Comparison of ENCODE assay signal across 22 cellular contexts in the genomic region with DNA sequence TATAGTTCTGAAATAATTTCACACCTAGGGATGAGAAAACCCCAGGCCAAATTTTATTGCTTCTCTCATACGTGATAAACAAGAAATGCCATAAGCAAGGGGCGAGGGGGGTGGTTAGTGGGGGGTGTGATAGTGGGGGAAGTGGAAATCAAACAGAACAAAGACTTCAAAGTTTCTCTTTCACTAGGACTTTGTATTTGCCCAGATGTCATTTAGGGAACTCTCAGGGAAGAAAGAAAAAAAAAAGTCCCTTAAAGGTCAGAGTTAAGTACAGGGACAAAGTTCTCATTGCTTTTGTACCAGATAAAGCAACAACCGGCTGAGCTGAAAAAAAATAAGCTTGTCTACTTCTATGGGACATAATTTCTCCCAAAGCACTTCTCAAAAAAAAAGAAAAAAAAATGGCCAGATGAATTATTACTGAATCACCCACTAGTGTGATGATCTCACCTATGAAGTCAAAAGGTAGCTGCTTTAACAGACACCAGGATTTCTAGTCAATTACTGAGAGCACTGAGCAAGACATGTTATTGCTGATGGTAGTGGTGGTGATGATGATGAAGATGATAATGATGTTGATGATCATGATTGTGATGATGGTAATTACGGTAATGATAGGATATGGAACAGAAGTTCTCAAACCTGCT.
"Had no signal": no experiment of that assay in that cellular context is flagged by ENCODE, and none has a peak within 500 bp of the region (broad histone marks: within the 10 kb centered on the region; RNA-seq: fewer than 3 reads in every experiment).

No MANE protein-coding gene starts in this region.

- H3K36me3 Mint-ChIP-seq: natural killer cell had no signal

- DNase-seq: activated CD8-positive, alpha-beta memory T cell treated with anti-CD3 and anti-CD28 coated beads for 24 hours; activated CD8-positive, alpha-beta memory T cell treated with anti-CD3 and anti-CD28 coated beads, Interleukin-2, amount 50 U/mL, for 4 hours; activated naive CD4-positive, alpha-beta T cell treated with Interleukin-2 at 50 U/mL for 16 hours; activated naive CD8-positive, alpha-beta T cell treated with anti-CD3 and anti-CD28 coated beads for 36 hours; activated T-cell treated with anti-CD3 and anti-CD28 coated beads, Interleukin-2, amount 50 U/mL, for 4 hours; cerebellar nuclear complex; esophagus squamous epithelium; heart left ventricle; islet precursor cell; natural killer cell; retina; stimulated activated CD4-positive, alpha-beta T cell treated with anti-CD3 and anti-CD28 coated beads, Interleukin-15, amount 100 ng/mL, for 24 hours; stomach; T-helper 9 cell had no signal

- H3K4me3 ChIP-seq: coronary artery, esophagus squamous epithelium, heart left ventricle, lung, skin epidermis, stomach, suprapubic skin, tibial nerve had no signal

- ATAC-seq: activated T-cell treated with anti-CD3 and anti-CD28 coated beads, Interleukin-2, amount 50 U/mL, for 4 hours; heart left ventricle; natural killer cell; stimulated activated memory B cell treated with anti-CD40 and anti-IgM and Interleukin-4, amounts not matched to agents 10 μg/mL and 1 μg/mL and 100 μg/mL, for 72 hours; WTC11 had no signal

- H3K36me3 ChIP-seq: esophagus squamous epithelium, heart left ventricle, stomach, suprapubic skin, tibial nerve had no signal

- H3K27ac ChIP-seq: coronary artery, esophagus squamous epithelium, heart left ventricle, skin epidermis, stomach, suprapubic skin, tibial nerve had no signal

- H3K27me3 Mint-ChIP-seq: activated naive CD8-positive, alpha-beta T cell treated with anti-CD3 and anti-CD28 coated beads for 36 hours; progenitor cell of endocrine pancreas; stimulated activated memory B cell treated with anti-CD40 and anti-IgM and Interleukin-4, amounts not matched to agents 10 μg/mL and 1 μg/mL and 100 μg/mL, for 72 hours had no signal

- H3K4me1 Mint-ChIP-seq: stimulated activated memory B cell treated with anti-CD40 and anti-IgM and Interleukin-4, amounts not matched to agents 10 μg/mL and 1 μg/mL and 100 μg/mL, for 72 hours had no signal

- H3K9me3 Mint-ChIP-seq: activated naive CD8-positive, alpha-beta T cell treated with anti-CD3 and anti-CD28 coated beads for 36 hours; activated T-cell treated with anti-CD3 and anti-CD28 coated beads, Interleukin-2, amount 50 U/mL, for 4 hours; natural killer cell; stimulated activated memory B cell treated with anti-CD40 and anti-IgM and Interleukin-4, amounts not matched to agents 10 μg/mL and 1 μg/mL and 100 μg/mL, for 72 hours; WTC11 had no signal

- H3K4me1 ChIP-seq: esophagus squamous epithelium, stomach, suprapubic skin, tibial nerve had no signal

- H3K9me3 ChIP-seq: esophagus squamous epithelium, heart left ventricle, stomach, suprapubic skin, tibial nerve had no signal

- H3K27ac Mint-ChIP-seq: activated naive CD8-positive, alpha-beta T cell treated with anti-CD3 and anti-CD28 coated beads for 36 hours; natural killer cell; progenitor cell of endocrine pancreas; stimulated activated memory B cell treated with anti-CD40 and anti-IgM and Interleukin-4, amounts not matched to agents 10 μg/mL and 1 μg/mL and 100 μg/mL, for 72 hours; WTC11 had no signal

- H3K27me3 ChIP-seq: esophagus squamous epithelium, heart left ventricle, stomach, suprapubic skin, tibial nerve had no signal

- H3K4me3 Mint-ChIP-seq: activated naive CD8-positive, alpha-beta T cell treated with anti-CD3 and anti-CD28 coated beads for 36 hours; activated T-cell treated with anti-CD3 and anti-CD28 coated beads, Interleukin-2, amount 50 U/mL, for 4 hours; natural killer cell; stimulated activated memory B cell treated with anti-CD40 and anti-IgM and Interleukin-4, amounts not matched to agents 10 μg/mL and 1 μg/mL and 100 μg/mL, for 72 hours; WTC11 had no signal
